ENCODE assay signal across 9 cellular contexts in the genomic region with DNA sequence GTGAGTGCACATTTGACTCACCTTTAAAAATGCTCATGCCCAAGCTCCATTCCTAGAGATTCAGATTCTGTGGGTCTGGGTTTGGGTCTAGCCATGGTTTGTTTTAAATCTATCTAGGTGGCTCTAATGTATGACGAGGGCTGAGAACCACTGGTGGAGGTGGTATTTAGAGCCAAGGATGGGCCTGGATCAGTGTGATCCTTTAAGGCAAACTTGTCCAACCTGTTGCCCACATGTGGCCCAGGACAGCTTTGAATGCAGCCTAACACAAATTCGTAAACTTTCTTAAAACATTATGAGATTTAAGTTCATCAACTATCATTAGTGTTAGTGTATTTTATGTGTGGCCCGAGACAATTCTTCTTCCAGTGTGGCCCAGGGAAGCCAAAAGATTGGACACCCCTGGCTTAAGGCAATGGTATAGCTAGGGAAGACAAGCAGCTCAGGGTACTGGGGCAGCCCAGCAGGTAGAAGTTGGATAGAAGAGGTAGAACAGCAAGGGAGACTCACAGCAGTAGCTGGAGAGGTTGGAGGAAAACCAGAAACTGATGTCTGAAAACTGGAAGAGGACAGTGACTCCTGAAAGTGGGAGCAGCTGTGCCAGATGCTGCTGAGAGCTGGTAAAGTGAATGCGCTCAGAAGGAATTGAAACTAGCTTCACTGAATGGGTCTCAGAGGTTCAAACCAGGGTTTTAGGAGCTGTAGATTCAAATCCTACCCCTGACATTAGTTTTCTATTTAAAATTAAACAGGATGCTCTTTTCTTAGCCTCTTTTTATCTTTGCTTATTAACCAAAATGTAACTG. TPM values are rescaled to one million over a fixed set of nuclear protein-coding genes. Genes with fewer than 3 reads are reported as not detected.
DNase-seq lines count a peak whose midpoint lies in the region; ATAC-seq and TF ChIP-seq lines count a peak whose summit lies in the region.
"Had no signal": no experiment of that assay in that cellular context is flagged by ENCODE, and none has a peak within 500 bp of the region (broad histone marks: within the 10 kb centered on the region; RNA-seq: fewer than 3 reads in every experiment).

No MANE protein-coding gene starts in this region.

- no peaks in the 10 kb centered on the region for H3K36me3 ChIP-seq in body of pancreas (replicated peaks in 1 of 2; ENCODE audit: insufficient read depth in 1 of 2, low read depth in 2 of 2)
- no peaks in the 10 kb centered on the region for H3K36me3 ChIP-seq in mesendoderm (ENCODE audit: control insufficient read depth, insufficient read depth, low read length)
- peaks cover 0 to 2% (median 0%) of the 10 kb centered on the region in 3 donors for H3K36me3 ChIP-seq in tibial nerve

- TF ChIP-seq POLR2A in body of pancreas (IDR thresholded peaks at IDR 0.05) (no peak), tibial nerve (IDR thresholded peaks at IDR 0.05) (no peak)

- H3K56ac ChIP-seq in mesendoderm (ENCODE audit: low read length) = peak overlapping the region; percentile 35

- TF ChIP-seq EP300 in tibial nerve (IDR thresholded peaks at IDR 0.05) = no peak

- H2BK120ac ChIP-seq in mesendoderm (ENCODE audit: low read depth, low read length) = peak overlapping the region; percentile 3

- intact Hi-C loops in body of pancreas (cut with DNase I) = no loop called here

- no peak for ATAC-seq in body of pancreas

- no peak overlapping the region for H2AK5ac ChIP-seq in mesendoderm (ENCODE audit: low read length)

- peak overlapping the region; percentile 12 for H3K9ac ChIP-seq in mesendoderm (ENCODE audit: low read length)

- TF ChIP-seq CTCF in body of pancreas (IDR thresholded peaks at IDR 0.05) (no peak), tibial nerve (IDR thresholded peaks at IDR 0.05) (no peak)

- 78 to 81% methylated on average over 4 of the region's 4 CpGs for WGBS in body of pancreas, 2 donors
- no CpG with 5 or more reads among the region's 4 CpGs for WGBS in mesendoderm (ENCODE audit: extremely low coverage, insufficient coverage, low lambda C conversion rate)
- WGBS in tibial nerve, 2 donors = 74 to 76% methylated on average over 4 of the region's 4 CpGs

- H3K4me3 ChIP-seq in body of pancreas = no peak overlapping the region
- no peak overlapping the region for H3K4me3 ChIP-seq in mesendoderm (ENCODE audit: low read length)
- H3K4me3 ChIP-seq in tibial nerve = no peak overlapping the region

- no peak overlapping the region for H4K5ac ChIP-seq in mesendoderm (ENCODE audit: low read length)

- H3K79me2 ChIP-seq in mesendoderm (ENCODE audit: control insufficient read depth, insufficient read depth, low read length) = peaks cover 72% of the 10 kb centered on the region

- DNase-seq in DMS53 (lab: John Stamatoyannopoulos, UW) = peak; percentile 44
- DNase-seq in DMS53 treated with DMSO at 0.1 percent for 48 hours (lab: John Stamatoyannopoulos, UW; ENCODE audit: unreplicated experiment) = no peak
- DNase-seq in body of pancreas = no peak
- DNase-seq in mesendoderm = no peak
- DNase-seq in tibial nerve (ENCODE audit: low spot score in 2 of 2) = no peak
- DNase-seq in kidney tubule cell (ENCODE audit: low spot score) = no peak
- no peak for DNase-seq in NCI-H748 (lab: John Stamatoyannopoulos, UW; ENCODE audit: unreplicated experiment)
- no peak for DNase-seq in central memory CD4-positive, alpha-beta T cell

- H2BK5ac ChIP-seq in mesendoderm (ENCODE audit: low read length) = no peak overlapping the region

- H3K4ac ChIP-seq in mesendoderm (ENCODE audit: low read depth, low read length) = no peak overlapping the region

- no peak overlapping the region for H3K23ac ChIP-seq in mesendoderm (ENCODE audit: low read length)

- no peak overlapping the region for H3K4me2 ChIP-seq in mesendoderm (ENCODE audit: low read length)

- H3K9me3 ChIP-seq in body of pancreas = no peaks in the 10 kb centered on the region
- H3K9me3 ChIP-seq in tibial nerve = no peaks in the 10 kb centered on the region

- H3K79me1 ChIP-seq in mesendoderm (ENCODE audit: low read length) = peaks cover 8% of the 10 kb centered on the region

- H3K4me1 ChIP-seq in body of pancreas (peaks cover 92% of the 10 kb centered on the region), mesendoderm (ENCODE audit: control insufficient read depth, low read depth, low read length) (peaks cover 27% of the 10 kb centered on the region), tibial nerve (peaks cover 0 to 100% (median 78%) of the 10 kb centered on the region in 4 donors)

- H3K27ac ChIP-seq in body of pancreas (peak overlapping the region in 3 of 4 donors; percentile 35 to 76 (median 52)), mesendoderm (ENCODE audit: low read depth, low read length) (peak overlapping the region; percentile 30), tibial nerve (peak overlapping the region in 3 of 4 donors; percentile 16 to 79 (median 50))
- H3K27ac ChIP-seq: 22Rv1 had no signal

- no peak overlapping the region for H4K8ac ChIP-seq in mesendoderm (ENCODE audit: low read depth, low read length)

- H3K27me3 ChIP-seq in body of pancreas = no peaks in the 10 kb centered on the region
- H3K27me3 ChIP-seq in mesendoderm (ENCODE audit: insufficient read depth, low read length, poor library complexity) = no peaks in the 10 kb centered on the region
- H3K27me3 ChIP-seq in tibial nerve = no peaks in the 10 kb centered on the region

- H3K18ac ChIP-seq in mesendoderm (ENCODE audit: low read length) = peak overlapping the region; percentile 32

- no peak overlapping the region for H2BK15ac ChIP-seq in mesendoderm (replicated peaks; ENCODE audit: low read depth)

RNA-seq across cellular contexts. Expression of a gene that starts 18.2 kb away (rescaled TPM):
- 100 to 1,000 TPM in 1 of 2 donors, 10 to 100 TPM in 1; 84.1 to 266 TPM for total RNA-seq in body of pancreas
- 202 TPM for polyA plus RNA-seq in mesendoderm (2013, experiment 1 of 2)
- 195 TPM for polyA plus RNA-seq in mesendoderm (2013, experiment 2 of 2)
- 100 to 1,000 TPM; 270 to 449 (median 327) TPM for total RNA-seq in tibial nerve
